In the genomic region with DNA sequence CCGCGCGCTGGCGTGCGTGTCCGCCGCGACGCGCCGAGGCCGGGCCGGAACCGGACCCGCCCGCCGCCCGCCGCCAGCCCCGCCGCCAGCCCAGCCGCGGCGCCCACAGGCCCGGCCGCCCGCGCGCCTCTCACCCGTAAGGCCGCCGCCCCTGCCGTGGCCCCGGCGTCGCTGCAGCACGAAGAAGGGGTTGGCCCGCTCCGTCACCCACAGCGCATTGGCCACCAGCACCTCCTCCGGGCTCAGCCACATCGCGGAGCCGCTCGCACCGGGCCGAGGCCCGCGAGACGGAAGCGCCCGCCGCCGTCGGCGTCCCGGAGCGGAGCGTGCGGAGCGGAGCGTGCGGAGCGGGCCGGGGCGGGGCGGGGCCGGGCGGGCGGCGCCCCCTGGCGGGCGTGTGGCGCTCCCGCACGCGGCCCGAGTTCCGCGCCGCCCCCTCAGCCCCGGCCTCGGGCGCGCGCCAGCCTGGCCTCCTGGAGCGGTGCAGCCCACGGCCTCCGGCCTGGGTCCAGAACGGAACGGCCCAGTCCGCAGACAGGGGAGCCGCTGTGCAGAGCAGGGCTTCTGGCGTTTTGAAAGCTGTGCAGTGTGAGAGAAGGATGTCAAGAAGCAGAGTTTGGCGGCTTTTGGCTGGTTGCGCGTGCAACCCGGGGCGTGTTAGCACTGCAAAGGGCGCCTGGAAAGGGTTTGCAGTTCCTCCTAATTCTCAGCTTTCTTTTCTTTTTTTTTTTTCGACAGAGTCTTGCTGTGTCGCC, we compare ENCODE assay signal across 8 cellular contexts. TPM values are rescaled to one million over a fixed set of nuclear protein-coding genes. Genes with fewer than 3 reads are reported as not detected.
DNase-seq lines count a peak whose midpoint lies in the region; ATAC-seq, FAIRE-seq and TF ChIP-seq lines count a peak whose summit lies in the region.

A gene (minus strand): TSS at position 328 of the 755 bp plus-strand sequence. CDS start 76 bp downstream, at position 252.

- H3K23ac ChIP-seq in H1 (ENCODE audit: insufficient read length) (no peak within 1 kb of the TSS), mesendoderm (ENCODE audit: low read length) (peak within 1 kb of the TSS; percentile 94)

- H3K14ac ChIP-seq in H1 (ENCODE audit: insufficient read length): no peak within 1 kb of the TSS

- POLR2A ChIA-PET in H1 (lab: Charles Lee; ENCODE audit: partially characterized antibody): interaction anchor here (1.4 kb wide), 1 partner anchor 29 kb away, joined by 3 read pairs; no protein-coding TSS in a partner anchor

- FAIRE-seq in H1 (lab: Jason Lieb, UNC): no peak

- TF ChIP-seq RAD21 in H1 (IDR thresholded peaks at IDR 0.05 in 1 of 2, conservative IDR thresholded peaks at IDR 0.05 in 1 of 2; ENCODE audit: low read depth in 2 of 2, low read length in 2 of 2): peak in 1 of 2 experiments; percentile 0; a peak in 2 of 4 replicates

- peaks cover 7% of the 10 kb centered on the region; the same call in 1 of the 2 replicates for H3K23me2 ChIP-seq in H1 (ENCODE audit: low read depth, low read length)

- no peak within 1 kb of the TSS for H2AK5ac ChIP-seq in H1 (ENCODE audit: low read depth, low read length)
- H2AK5ac ChIP-seq in mesendoderm (ENCODE audit: low read length): no peak within 1 kb of the TSS

- peak within 1 kb of the TSS in 2 of 4 experiments; percentile 57 to 68; a peak in 5 of 7 replicates for H3K9ac ChIP-seq in H1 (replicated peaks in 1 of 4; ENCODE audit: extremely low read depth in 1 of 4, low read depth in 3 of 4, low read length in 3 of 4)
- peak within 1 kb of the TSS; percentile 87 for H3K9ac ChIP-seq in mesendoderm (ENCODE audit: low read length)

- H4K91ac ChIP-seq in H1 (replicated peaks; ENCODE audit: insufficient read length, low read length): no peak within 1 kb of the TSS

- TF ChIP-seq CTCF in H1 (IDR thresholded peaks at IDR 0.05; ENCODE audit: control extremely low read depth in 1 of 3, insufficient read depth in 1 of 3, low read depth in 1 of 3, low read length in 3 of 3): peak in 2 of 3 experiments; percentile 24 to 28; a peak in 2 of 4 replicates

- H4K5ac ChIP-seq in H1 (ENCODE audit: insufficient read length, low read depth, low read length): peak within 1 kb of the TSS; percentile 65
- no peak within 1 kb of the TSS for H4K5ac ChIP-seq in mesendoderm (ENCODE audit: low read length)

- no peak within 1 kb of the TSS for H2BK12ac ChIP-seq in H1 (ENCODE audit: low read depth, low read length)

- H3K79me1 ChIP-seq in H1 (ENCODE audit: low read depth, low read length): peaks cover 4% of the 10 kb centered on the region
- peaks cover 5% of the 10 kb centered on the region for H3K79me1 ChIP-seq in mesendoderm (ENCODE audit: low read length)

- peak within 1 kb of the TSS; percentile 78 to 82 for H3K4me2 ChIP-seq in H1 (ENCODE audit: insufficient read depth in 1 of 2, low read depth in 2 of 2, low read length in 2 of 2)
- H3K4me2 ChIP-seq in mesendoderm (ENCODE audit: low read length): peak within 1 kb of the TSS; percentile 69

- peaks cover 0 to 13% of the 10 kb centered on the region in 2 experiments for H4K20me1 ChIP-seq in H1 (replicated peaks in 1 of 2; ENCODE audit: control insufficient read depth in 1 of 2, insufficient read depth in 2 of 2, low read length in 2 of 2)

- H3K27me3 ChIP-seq in H1 (replicated peaks in 1 of 4; ENCODE audit: control insufficient read depth in 3 of 4, extremely low read depth in 1 of 4, insufficient read depth in 3 of 4, low read length in 3 of 4) (peaks cover 0 to 6% (median 0%) of the 10 kb centered on the region in 4 experiments; a peak in 2 of 7 replicates), mesendoderm (ENCODE audit: insufficient read depth, low read length, poor library complexity) (no peaks in the 10 kb centered on the region)

- peak; percentile 68 for ATAC-seq in GM18519 (IDR thresholded peaks at IDR 0.05; ENCODE audit: low FRiP score, unreplicated experiment)
- peak; percentile 83 for ATAC-seq in HG03064 (IDR thresholded peaks at IDR 0.05; ENCODE audit: low read depth, unreplicated experiment)

- H2BK120ac ChIP-seq in H1 (replicated peaks; ENCODE audit: low read depth, low read length) (no peak within 1 kb of the TSS), mesendoderm (ENCODE audit: low read depth, low read length) (no peak within 1 kb of the TSS)

- no peak within 1 kb of the TSS for H2BK20ac ChIP-seq in H1 (ENCODE audit: low read length)

- H2BK15ac ChIP-seq in H1 (ENCODE audit: low read length) (0 out of 2 replicates have a peak within 1 kb of the TSS, but pooled peaks have one; percentile 88), mesendoderm (replicated peaks; ENCODE audit: low read depth) (no peak within 1 kb of the TSS)

- H3K4ac ChIP-seq in H1 (replicated peaks; ENCODE audit: insufficient read length, low read depth, low read length): no peak within 1 kb of the TSS
- H3K4ac ChIP-seq in mesendoderm (ENCODE audit: low read depth, low read length): peak within 1 kb of the TSS; percentile 89

- peaks cover 0 to 2% of the 10 kb centered on the region in 2 experiments; a peak in 1 of 4 replicates for H3K79me2 ChIP-seq in H1 (ENCODE audit: control insufficient read depth in 1 of 2, insufficient read depth in 2 of 2, low read length in 2 of 2)
- H3K79me2 ChIP-seq in mesendoderm (ENCODE audit: control insufficient read depth, insufficient read depth, low read length): no peaks in the 10 kb centered on the region

- H3K56ac ChIP-seq in H1 (replicated peaks; ENCODE audit: insufficient read length, low read depth, low read length) (no peak within 1 kb of the TSS), mesendoderm (ENCODE audit: low read length) (peak within 1 kb of the TSS; percentile 98)

- 0 out of 2 replicates have a peak within 1 kb of the TSS, but pooled peaks have one; percentile 75 for H2AFZ ChIP-seq in H1 (ENCODE audit: low read length)

- H3K18ac ChIP-seq in H1 (ENCODE audit: extremely low read depth, low read length): no peak within 1 kb of the TSS; the same call in none of the 2 replicates
- peak within 1 kb of the TSS; percentile 99 for H3K18ac ChIP-seq in mesendoderm (ENCODE audit: low read length)

- peak within 1 kb of the TSS; percentile 87 for H4K8ac ChIP-seq in H1 (ENCODE audit: extremely low read depth, insufficient read depth, low read length)
- H4K8ac ChIP-seq in mesendoderm (ENCODE audit: low read depth, low read length): no peak within 1 kb of the TSS

- no peaks in the 10 kb centered on the region; a peak in 1 of 4 replicates for H3K9me3 ChIP-seq in H1 (ENCODE audit: insufficient read depth in 2 of 2, low read depth in 1 of 2, low read length in 1 of 2)

- CTCF ChIA-PET in H1 (lab: Charles Lee; ENCODE audit: partially characterized antibody): interaction anchor here (0.7 to 3.5 kb wide), 18 partner anchors 10 to 209 kb away, joined by 3 to 24 read pairs (median 4); no protein-coding TSS in a partner anchor

- no peak for TF ChIP-seq EP300 in H1 (IDR thresholded peaks at IDR 0.05; ENCODE audit: borderline replicate concordance in 1 of 2, low read depth in 2 of 2, low read length in 2 of 2)

- 11% methylated on average over 44 of the region's 102 CpGs; no CpG with 5 or more reads in 1 of the 2 experiments for WGBS in H1 (ENCODE audit: extremely low coverage in 1 of 2, insufficient coverage in 1 of 2, insufficient read length in 1 of 2, insufficient replicate concordance in 2 of 2, low coverage in 1 of 2, low lambda C conversion rate in 2 of 2, missing lambda C conversion rate in 1 of 2), 2 experiments
- WGBS in mesendoderm (ENCODE audit: extremely low coverage, insufficient coverage, low lambda C conversion rate): no CpG with 5 or more reads among the region's 102 CpGs

- no peak within 1 kb of the TSS for H3K27ac ChIP-seq in H1 (ENCODE audit: low read depth, low read length)
- no peak within 1 kb of the TSS for H3K27ac ChIP-seq in mesendoderm (ENCODE audit: low read depth, low read length)

- H3K4me3 ChIP-seq in H1 (ENCODE audit: extremely low read depth in 1 of 4, insufficient read depth in 2 of 4, low read depth in 3 of 4, low read length in 4 of 4) (peak within 1 kb of the TSS; percentile 32 to 72 (median 54)), mesendoderm (ENCODE audit: low read length) (peak within 1 kb of the TSS; percentile 64)

- peak in 1 of 2 experiments; percentile 43; a peak in 1 of 3 replicates for TF ChIP-seq POLR2A in H1 (IDR thresholded peaks at IDR 0.05; ENCODE audit: control extremely low read depth in 1 of 2, low read depth in 2 of 2, low read length in 2 of 2)

- H2BK5ac ChIP-seq in H1 (ENCODE audit: low read depth, low read length) (no peak within 1 kb of the TSS), mesendoderm (ENCODE audit: low read length) (no peak within 1 kb of the TSS)

- H3K36me3 ChIP-seq in H1 (ENCODE audit: control insufficient read depth in 2 of 4, insufficient read depth in 4 of 4, low read length in 3 of 4): peaks cover 0 to 9% (median 0%) of the 10 kb centered on the region in 4 experiments; a peak in 3 of 8 replicates
- H3K36me3 ChIP-seq in mesendoderm (ENCODE audit: control insufficient read depth, insufficient read depth, low read length): no peaks in the 10 kb centered on the region

- peak; percentile 94 for DNase-seq in AG08396 (ENCODE audit: low spot score)
- peak; percentile 65 for DNase-seq in NCI-H774 (lab: John Stamatoyannopoulos, UW)
- peak; percentile 35 to 40 (median 39) for DNase-seq in activated CD8-positive, alpha-beta memory T cell treated with anti-CD3 and anti-CD28 coated beads for 48 hours (ENCODE audit: low read depth in 2 of 3, low spot score in 2 of 3)
- peak in 1 of 2 experiments; percentile 81 for DNase-seq in H1 (ENCODE audit: low read depth in 1 of 2, low spot score in 2 of 2)
- peak; percentile 61 for DNase-seq in mesendoderm
- peak; percentile 57 for DNase-seq in stimulated activated CD8-positive, alpha-beta memory T cell treated with anti-CD3 and anti-CD28 coated beads, Interleukin-12 subunit alpha, Interleukin-12 subunit beta, amount 100 ng/mL, for 4 hours (ENCODE audit: low read depth)

- H3K4me1 ChIP-seq in H1 (replicated peaks in 1 of 4; ENCODE audit: control insufficient read depth in 3 of 4, insufficient read depth in 4 of 4, low read length in 3 of 4): peaks cover 0 to 7% (median 4%) of the 10 kb centered on the region in 4 experiments; a peak in 5 of 7 replicates
- H3K4me1 ChIP-seq in mesendoderm (ENCODE audit: control insufficient read depth, low read depth, low read length): no peaks in the 10 kb centered on the region

TF ChIP-seq in H1, 55 proteins besides CTCF, POLR2A, EP300 and RAD21 (continues in another document):
- TF ChIP-seq CTBP2 (IDR thresholded peaks at IDR 0.05; ENCODE audit: borderline replicate concordance, insufficient read depth, insufficient read length, low read length): no peak
- no peak for TF ChIP-seq SUZ12 (IDR thresholded peaks at IDR 0.05; ENCODE audit: low read length)

RNA-seq across cellular contexts. Expression of the gene that starts here (rescaled TPM):
- total RNA-seq in H1 (2021; fragmentation: NEBNext Ultra II Directional; extraction: Animal tissue kit (Norgen Biotek cat#: 25700)): 49.9 and 57.1 TPM in 2 replicates
- 33.6 and 46.3 TPM in 2 replicates for polyA plus RNA-seq in H1 (2011; rRNA removed)
- polyA plus RNA-seq in H1 (2011; cell fraction: cytosol; rRNA removed): 43.4 TPM
- polyA plus RNA-seq in H1 (2011; cell fraction: nucleus; rRNA removed): 231 TPM
- polyA plus RNA-seq in H1 (2012, experiment 1 of 2): 38.8 to 53.8 TPM (median 48.2 TPM) in 4 replicates
- polyA plus RNA-seq in H1 (2012, experiment 2 of 2): 35.0 TPM
- polyA plus RNA-seq in H1 (2013, experiment 1 of 2): 32.9 TPM
- 34.5 TPM for polyA plus RNA-seq in H1 (2013, experiment 2 of 2)
- 43.7 and 44.0 TPM in 2 replicates for polyA minus RNA-seq in H1 (2011; rRNA and poly(A)+ RNA removed)
- 30.5 TPM for polyA minus RNA-seq in H1 (2011; cell fraction: cytosol; rRNA and poly(A)+ RNA removed)
- 60.0 TPM for polyA minus RNA-seq in H1 (2011; cell fraction: nucleus; rRNA and poly(A)+ RNA removed)
- 24.2 TPM for polyA plus RNA-seq in mesendoderm (2013, experiment 1 of 2)
- 24.9 TPM for polyA plus RNA-seq in mesendoderm (2013, experiment 2 of 2)
